21 cellular contexts compared by ENCODE assay signal in the genomic region with DNA sequence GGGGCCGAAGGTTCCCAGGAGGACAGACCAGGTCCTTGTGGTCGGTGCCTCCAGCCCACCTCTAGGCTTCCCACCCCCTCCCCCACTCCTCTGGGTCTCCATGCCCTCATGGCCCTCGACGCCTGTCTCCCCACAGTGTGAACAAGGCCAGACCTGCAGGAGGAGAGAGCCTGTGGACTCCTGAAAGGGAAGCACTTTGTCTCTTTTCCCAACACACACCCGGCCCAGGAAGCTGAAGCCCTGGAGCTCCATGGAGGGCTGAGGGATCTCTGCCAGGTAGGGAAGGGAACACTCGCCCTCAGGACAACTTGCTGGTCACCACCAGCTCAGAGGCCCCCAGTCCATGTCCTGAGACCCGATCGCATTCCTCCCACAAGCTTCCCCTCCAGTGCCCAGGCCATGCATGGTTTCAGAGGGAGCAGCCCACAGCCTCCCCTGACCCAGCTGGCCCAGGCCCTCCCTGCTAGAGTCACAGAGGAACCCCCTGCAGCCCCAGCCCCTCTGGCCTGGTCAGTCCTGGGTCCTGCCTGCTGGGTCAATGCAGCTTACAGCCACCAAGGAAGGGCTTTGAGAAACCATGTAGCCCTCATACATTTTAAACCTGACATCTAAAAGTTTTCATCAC.
DNase-seq lines count a peak whose midpoint lies in the region; ATAC-seq and TF ChIP-seq lines count a peak whose summit lies in the region.
"Had no signal": no experiment of that assay in that cellular context is flagged by ENCODE, and none has a peak within 500 bp of the region (broad histone marks: within the 10 kb centered on the region; RNA-seq: fewer than 3 reads in every experiment).

No MANE protein-coding gene starts in this region.

- no peak overlapping the region for H2AFZ ChIP-seq in osteoblast (ENCODE audit: low read length)
- H2AFZ ChIP-seq: GM23338 had no signal

- H4K20me1 ChIP-seq in osteoblast (ENCODE audit: insufficient read depth, low read length): no peaks in the 10 kb centered on the region

- TF ChIP-seq EP300 in esophagus muscularis mucosa (IDR thresholded peaks at IDR 0.05): no peak

- H3K4me3 ChIP-seq in right cardiac atrium (ENCODE audit: low read length): no peak overlapping the region
- no peak overlapping the region for H3K4me3 ChIP-seq in esophagus muscularis mucosa
- no peak overlapping the region for H3K4me3 ChIP-seq in osteoblast (ENCODE audit: insufficient read depth, low read length)
- H3K4me3 ChIP-seq: GM23338, SK-N-MC had no signal

- H3K27me3 ChIP-seq in right cardiac atrium (ENCODE audit: control insufficient read depth, insufficient read depth) (no peaks in the 10 kb centered on the region), esophagus muscularis mucosa (no peaks in the 10 kb centered on the region), osteoblast (ENCODE audit: insufficient read depth, low read length) (peaks cover 15% of the 10 kb centered on the region)

- H3K4me2 ChIP-seq in osteoblast (ENCODE audit: insufficient read depth, low read length): no peak overlapping the region
- H3K4me2 ChIP-seq: GM23338 had no signal

- intact Hi-C loops in right cardiac atrium (cut with DNase I) (no loop called here), cardiac septum (cut with DNase I) (no loop called here), esophagus muscularis mucosa (cut with DNase I) (no loop called here)

- H3K79me2 ChIP-seq in osteoblast (ENCODE audit: insufficient read depth, low read length): no peaks in the 10 kb centered on the region

- H3K27ac ChIP-seq in right cardiac atrium (ENCODE audit: low read length) (no peak overlapping the region), esophagus muscularis mucosa (replicated peaks in 1 of 4) (peak overlapping the region; percentile 42 to 51 (median 50)), osteoblast (ENCODE audit: low read depth, low read length) (no peak overlapping the region)
- H3K27ac ChIP-seq: SK-N-MC had no signal

- 92% methylated on average over 8 of the region's 8 CpGs for WGBS in right cardiac atrium
- 100% methylated on average over 2 of the region's 8 CpGs for WGBS in esophagus muscularis mucosa

- DNase-seq in right cardiac atrium (peak in 2 of 3 donors; percentile 22 to 37), cardiac septum (ENCODE audit: low spot score) (no peak), esophagus muscularis mucosa (ENCODE audit: extremely low spot score) (no peak), osteoblast (ENCODE audit: insufficient read length, low spot score, missing footprints) (peak; percentile 51), A172 (ENCODE audit: low spot score) (no peak), NCI-H1092 (lab: John Stamatoyannopoulos, UW) (no peak)
- DNase-seq in activated CD4-positive, alpha-beta T cell treated with anti-CD3 and anti-CD28 coated beads, Interleukin-2, amount 50 U/mL, for 48 hours: no peak
- DNase-seq: CD8-positive, alpha-beta T cell; DMS153; Karpas-422; MV-4-11; NCI-H1694; NCI-H2081 treated with DMSO at 0.1 percent for 48 hours; NCI-H2171 treated with DMSO at 0.1 percent for 48 hours; NCI-H526; OCI-M1; SHP77 had no signal

- H3K4me1 ChIP-seq in right cardiac atrium (ENCODE audit: control insufficient read depth, insufficient read depth, low read length) (no peaks in the 10 kb centered on the region), esophagus muscularis mucosa (peaks cover 8 to 38% (median 33%) of the 10 kb centered on the region in 4 donors), osteoblast (ENCODE audit: insufficient read depth, low read length) (peaks cover 5% of the 10 kb centered on the region)

- ATAC-seq in right cardiac atrium: no peak
- no peak for ATAC-seq in HG03159 (IDR thresholded peaks at IDR 0.05; ENCODE audit: unreplicated experiment)
- ATAC-seq: CD8-positive, alpha-beta T cell; HCT116 had no signal

- H3K36me3 ChIP-seq in esophagus muscularis mucosa (peaks cover 0 to 11% (median 5%) of the 10 kb centered on the region in 4 donors), osteoblast (ENCODE audit: insufficient read depth, low read length) (no peaks in the 10 kb centered on the region)

- TF ChIP-seq CTCF in esophagus muscularis mucosa (IDR thresholded peaks at IDR 0.05): no peak
- no peak for TF ChIP-seq CTCF in osteoblast (IDR thresholded peaks at IDR 0.05; ENCODE audit: extremely low read depth, low read depth, low read length)

- TF ChIP-seq POLR2A in esophagus muscularis mucosa (IDR thresholded peaks at IDR 0.05; ENCODE audit: low read depth): no peak

- H3K9me3 ChIP-seq in right cardiac atrium (ENCODE audit: control insufficient read depth, low read length): no peaks in the 10 kb centered on the region
- H3K9me3 ChIP-seq in esophagus muscularis mucosa: peaks cover 0 to 20% (median 8%) of the 10 kb centered on the region in 4 donors
- H3K9me3 ChIP-seq in osteoblast (ENCODE audit: low read depth, low read length): no peaks in the 10 kb centered on the region

Comparison
In these comparisons a context has a peak if more than half of its experiments do, and no peak if none do; other contexts are left out.
1. DNase-seq: peak in right cardiac atrium (2 of 3) and osteoblast (single experiment); none in cardiac septum (single experiment), esophagus muscularis mucosa (single experiment), A172 (single experiment), NCI-H1092 (single experiment) and activated CD4-positive, alpha-beta T cell treated with anti-CD3 and anti-CD28 coated beads, Interleukin-2, amount 50 U/mL, for 48 hours (0 of 2).
2. H3K27ac ChIP-seq: peak in esophagus muscularis mucosa (4 of 4); none in right cardiac atrium (single experiment) and osteoblast (single experiment).